1 cellular context compared by ENCODE assay signal in the genomic region with DNA sequence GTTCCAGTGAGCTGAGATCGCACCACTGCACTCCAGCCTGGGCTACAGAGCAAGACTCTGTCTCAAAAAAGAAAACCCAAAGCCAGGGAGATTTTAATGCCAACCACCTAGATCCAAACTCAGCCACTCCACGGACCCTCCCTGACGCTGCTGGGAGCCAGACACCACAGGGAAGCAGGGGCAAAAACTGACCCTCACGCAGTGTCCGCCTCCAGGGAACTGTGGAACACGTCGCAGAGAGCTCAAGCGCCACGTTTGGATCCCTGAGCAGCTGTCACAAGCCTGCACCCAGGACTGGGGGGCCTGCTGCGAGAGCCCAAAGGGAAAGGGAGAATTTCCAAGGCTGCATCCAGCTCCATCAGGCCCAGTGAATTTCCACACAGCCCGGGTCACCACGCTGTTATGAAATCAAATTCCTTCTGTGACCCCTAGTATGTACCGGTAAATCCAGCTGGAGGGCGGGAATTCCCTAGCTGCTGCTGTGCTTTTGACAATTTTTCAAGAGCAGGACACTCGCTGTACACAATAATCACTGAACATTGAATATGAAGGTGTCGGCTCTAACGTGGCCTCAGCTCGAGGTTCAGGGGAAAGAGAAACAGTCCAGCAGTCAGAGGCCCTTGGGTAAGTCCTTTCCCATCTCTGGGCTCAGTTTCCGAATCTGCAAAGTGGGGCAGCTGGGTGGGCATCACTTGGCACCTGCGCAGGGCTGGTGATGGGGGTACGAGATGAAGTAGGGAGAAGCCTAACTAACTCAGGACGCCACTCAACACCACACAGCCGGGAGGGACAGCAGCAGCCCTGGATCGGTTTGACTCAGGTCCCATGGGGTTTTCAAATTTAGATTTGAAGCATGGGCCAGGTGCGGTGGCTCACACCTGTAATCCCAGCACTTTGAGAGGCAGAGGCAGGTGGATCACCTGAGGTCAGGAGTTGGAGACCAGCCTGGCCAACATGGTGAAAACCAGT.
TF ChIP-seq lines count a peak whose summit lies in the region.

No MANE protein-coding gene starts in this region.

TF ChIP-seq in endothelial cell of umbilical vein, 7 proteins besides CTCF, POLR2A, EP300 and RAD21:
- TF ChIP-seq POLR2AphosphoS5 (IDR thresholded peaks at IDR 0.05; ENCODE audit: insufficient read depth, low read depth, low read length) (no peak), EZH2 (IDR thresholded peaks at IDR 0.05; ENCODE audit: borderline replicate concordance, low read depth, low read length, severe bottlenecking) (no peak), GATA2 (IDR thresholded peaks at IDR 0.05; ENCODE audit: insufficient read depth, insufficient read length, low read depth, low read length) (no peak), FOS (IDR thresholded peaks at IDR 0.05; ENCODE audit: borderline replicate concordance, insufficient read depth, low read length) (no peak), MYC (IDR thresholded peaks at IDR 0.05; ENCODE audit: low read depth, low read length) (no peak), MAX (IDR thresholded peaks at IDR 0.05; ENCODE audit: insufficient read depth, insufficient read length) (no peak), JUN (IDR thresholded peaks at IDR 0.05; ENCODE audit: borderline replicate concordance, insufficient read depth, insufficient read length, low read depth) (no peak)
